8 cellular contexts compared by ENCODE assay signal in genomic region chr7:56605146-56605545, GRCh38.
"Had no signal": no experiment of that assay in that cellular context is flagged by ENCODE, and none has a peak within 500 bp of the region (broad histone marks: within the 10 kb centered on the region; RNA-seq: fewer than 3 reads in every experiment).

No MANE protein-coding gene starts in this region.

- H3K4me1 Mint-ChIP-seq: GM23338, H9 had no signal

- DNase-seq: H9, HCEC 1CT, IMR-90 had no signal

- H3K27ac Mint-ChIP-seq: GM23338, H9 had no signal

- H2AFZ ChIP-seq: GM23338 had no signal

- H3K4me3 ChIP-seq: GM23338, K562 had no signal

- ATAC-seq: GM23338, K562 had no signal

- FAIRE-seq: H1, H54, HTR-8/SVneo, K562 had no signal

- H3K4me2 ChIP-seq: GM23338 had no signal

- H3K4me3 Mint-ChIP-seq: GM23338, H9 had no signal
